ENCODE assay signal across 17 cellular contexts in genomic region chr2:37215255-37215654, GRCh38. TPM values are rescaled to one million over a fixed set of nuclear protein-coding genes. Genes with fewer than 3 reads are reported as not detected.
A peak's percentile ranks its signal among the peaks of the same experiment; 100 is the strongest.
DNase-seq lines count a peak whose midpoint lies in the region; ATAC-seq, FAIRE-seq and TF ChIP-seq lines count a peak whose summit lies in the region.
"Had no signal": no experiment of that assay in that cellular context is flagged by ENCODE, and none has a peak within 500 bp of the region (broad histone marks: within the 10 kb centered on the region; RNA-seq: fewer than 3 reads in every experiment).

No MANE protein-coding gene starts in this region.

- H3K36me3 ChIP-seq in OCI-LY1 (ENCODE audit: insufficient read depth, low read length) (peaks cover 90% of the 10 kb centered on the region), esophagus squamous epithelium (peaks cover 0 to 97% (median 5%) of the 10 kb centered on the region in 3 donors)

- H3K4me1 Mint-ChIP-seq in activated CD8-positive, alpha-beta T cell treated with anti-CD3 and anti-CD28 coated beads for 36 hours (ENCODE audit: low read depth): peaks cover 5% of the 10 kb centered on the region
- H3K4me1 Mint-ChIP-seq in activated CD8-positive, alpha-beta T cell treated with anti-CD3 and anti-CD28 coated beads, Interleukin-2, amount 10 ng/mL, durations not matched to agents 7 days and 5 days (ENCODE audit: low read depth): peaks cover 3% of the 10 kb centered on the region
- no peaks in the 10 kb centered on the region for H3K4me1 Mint-ChIP-seq in stimulated activated effector memory CD8-positive, alpha-beta T cell treated with anti-CD3 and anti-CD28 coated beads, Interleukin-12 subunit alpha, Interleukin-12 subunit beta, amount 100 ng/mL, for 72 hours

- H3K27ac ChIP-seq in OCI-LY1 (ENCODE audit: low read depth, low read length, poor library complexity, severe bottlenecking) (peak overlapping the region; percentile 24), esophagus squamous epithelium (peak overlapping the region in 3 of 4 donors; percentile 21 to 57 (median 23))
- H3K27ac ChIP-seq: tibial artery had no signal

- no peaks in the 10 kb centered on the region for H3K27me3 ChIP-seq in OCI-LY1 (ENCODE audit: insufficient read depth, low read length)
- H3K27me3 ChIP-seq in esophagus squamous epithelium: no peaks in the 10 kb centered on the region
- H3K27me3 ChIP-seq: tibial artery had no signal

- H3K36me3 Mint-ChIP-seq in activated CD8-positive, alpha-beta T cell treated with anti-CD3 and anti-CD28 coated beads for 36 hours (ENCODE audit: low read depth): peaks cover 50% of the 10 kb centered on the region
- peaks cover 61% of the 10 kb centered on the region for H3K36me3 Mint-ChIP-seq in activated CD8-positive, alpha-beta T cell treated with anti-CD3 and anti-CD28 coated beads, Interleukin-2, amount 10 ng/mL, durations not matched to agents 7 days and 5 days (ENCODE audit: low read depth)
- H3K36me3 Mint-ChIP-seq in stimulated activated effector memory CD8-positive, alpha-beta T cell treated with anti-CD3 and anti-CD28 coated beads, Interleukin-12 subunit alpha, Interleukin-12 subunit beta, amount 100 ng/mL, for 72 hours: peaks cover 100% of the 10 kb centered on the region

- DNase-seq in activated CD8-positive, alpha-beta T cell treated with anti-CD3 and anti-CD28 coated beads for 36 hours: no peak
- no peak for DNase-seq in activated CD8-positive, alpha-beta T cell treated with anti-CD3 and anti-CD28 coated beads, Interleukin-2, amount 10 ng/mL, durations not matched to agents 7 days and 5 days
- no peak for DNase-seq in esophagus squamous epithelium (lab: John Stamatoyannopoulos, UW)
- no peak for DNase-seq in stimulated activated effector memory CD8-positive, alpha-beta T cell treated with anti-CD3 and anti-CD28 coated beads, Interleukin-12 subunit alpha, Interleukin-12 subunit beta, amount 100 ng/mL, for 72 hours (ENCODE audit: low spot score in 2 of 2)
- no peak for DNase-seq in D721Med (ENCODE audit: insufficient read length, low spot score)
- DNase-seq in posterior cingulate gyrus: no peak
- DNase-seq: activated CD8-positive, alpha-beta memory T cell treated with anti-CD3 and anti-CD28 coated beads for 24 hours; NCI-H1105; NCI-H446 treated with DMSO at 0.1 percent for 48 hours; RPMI8226; T-helper 9 cell; tibial artery had no signal

- H3K4me1 ChIP-seq in OCI-LY1 (ENCODE audit: insufficient read depth, low read length, severe bottlenecking): peaks cover 18% of the 10 kb centered on the region
- peaks cover 6 to 31% (median 10%) of the 10 kb centered on the region in 3 donors for H3K4me1 ChIP-seq in esophagus squamous epithelium
- H3K4me1 ChIP-seq: tibial artery had no signal

- intact Hi-C loops in activated CD8-positive, alpha-beta T cell treated with anti-CD3 and anti-CD28 coated beads for 36 hours (cut with micrococcal nuclease): no loop called here
- intact Hi-C loops in esophagus squamous epithelium (cut with DNase I): no loop called here
- intact Hi-C loops in posterior cingulate gyrus (cut with DNase I): no loop called here

- H3K79me2 ChIP-seq in OCI-LY1 (ENCODE audit: insufficient read depth, low read length): no peaks in the 10 kb centered on the region; the same call in 1 of the 2 replicates

- H3F3A ChIP-seq in OCI-LY1 (ENCODE audit: insufficient read depth, low read length): 0 out of 2 replicates have a peak, but pooled peaks cover 4% of the 10 kb centered on the region

- no peak overlapping the region for H3K4me3 ChIP-seq in OCI-LY1 (ENCODE audit: low read depth, low read length, poor library complexity, severe bottlenecking)
- no peak overlapping the region for H3K4me3 ChIP-seq in esophagus squamous epithelium
- H3K4me3 ChIP-seq: tibial artery had no signal

- CTCF ChIA-PET in activated CD8-positive, alpha-beta T cell treated with anti-CD3 and anti-CD28 coated beads for 36 hours (lab: Charles Lee): no interaction called here
- CTCF ChIA-PET in activated CD8-positive, alpha-beta T cell treated with anti-CD3 and anti-CD28 coated beads, Interleukin-2, amount 10 ng/mL, durations not matched to agents 7 days and 5 days (lab: Charles Lee): no interaction called here

- peaks cover under 1% of the 10 kb centered on the region; the same call in 1 of the 2 replicates for H3K9me3 ChIP-seq in OCI-LY1 (ENCODE audit: low read length)
- no peaks in the 10 kb centered on the region for H3K9me3 ChIP-seq in esophagus squamous epithelium

- FAIRE-seq in D721Med (lab: Jason Lieb, UNC): no peak
- FAIRE-seq: colon had no signal

- no peaks in the 10 kb centered on the region for H3K9me2 ChIP-seq in OCI-LY1 (ENCODE audit: low read depth, low read length)

- TF ChIP-seq POLR2A in esophagus squamous epithelium (IDR thresholded peaks at IDR 0.05): no peak

- peaks cover 3% of the 10 kb centered on the region for H3K9me3 Mint-ChIP-seq in activated CD8-positive, alpha-beta T cell treated with anti-CD3 and anti-CD28 coated beads for 36 hours
- no peaks in the 10 kb centered on the region for H3K9me3 Mint-ChIP-seq in activated CD8-positive, alpha-beta T cell treated with anti-CD3 and anti-CD28 coated beads, Interleukin-2, amount 10 ng/mL, durations not matched to agents 7 days and 5 days (ENCODE audit: insufficient read depth)
- H3K9me3 Mint-ChIP-seq in stimulated activated effector memory CD8-positive, alpha-beta T cell treated with anti-CD3 and anti-CD28 coated beads, Interleukin-12 subunit alpha, Interleukin-12 subunit beta, amount 100 ng/mL, for 72 hours: no peaks in the 10 kb centered on the region

- TF ChIP-seq CTCF in activated CD8-positive, alpha-beta T cell treated with anti-CD3 and anti-CD28 coated beads for 36 hours (IDR thresholded peaks at IDR 0.05): no peak
- TF ChIP-seq CTCF in OCI-LY1 (IDR thresholded peaks at IDR 0.05; ENCODE audit: low read length) (no peak), esophagus squamous epithelium (IDR thresholded peaks at IDR 0.05) (no peak), D721Med (IDR thresholded peaks at IDR 0.05; ENCODE audit: insufficient read depth, missing control alignments) (no peak)

- no peak overlapping the region for H3K4me2 ChIP-seq in OCI-LY1 (ENCODE audit: low read length)

- H3K9ac ChIP-seq in OCI-LY1 (ENCODE audit: low read length): no peak overlapping the region

- POLR2A ChIA-PET in activated CD8-positive, alpha-beta T cell treated with anti-CD3 and anti-CD28 coated beads for 36 hours (lab: Charles Lee): interaction anchor here (0.9 kb wide), 1 partner anchor 153 kb away, joined by 4 read pairs; no protein-coding TSS in a partner anchor
- POLR2A ChIA-PET in activated CD8-positive, alpha-beta T cell treated with anti-CD3 and anti-CD28 coated beads, Interleukin-2, amount 10 ng/mL, durations not matched to agents 7 days and 5 days (lab: Charles Lee): no interaction called here

- ATAC-seq in activated CD8-positive, alpha-beta T cell treated with anti-CD3 and anti-CD28 coated beads for 36 hours: no peak
- ATAC-seq in activated CD8-positive, alpha-beta T cell treated with anti-CD3 and anti-CD28 coated beads, Interleukin-2, amount 10 ng/mL, durations not matched to agents 7 days and 5 days: no peak
- ATAC-seq in stimulated activated effector memory CD8-positive, alpha-beta T cell treated with anti-CD3 and anti-CD28 coated beads, Interleukin-12 subunit alpha, Interleukin-12 subunit beta, amount 100 ng/mL, for 72 hours: no peak
- no peak for ATAC-seq in GM18517 (IDR thresholded peaks at IDR 0.05; ENCODE audit: unreplicated experiment)

- WGBS in esophagus squamous epithelium, 2 donors: 75 to 77% methylated on average over 1 of the region's 1 CpG

- no peaks in the 10 kb centered on the region for H3K27me3 Mint-ChIP-seq in activated CD8-positive, alpha-beta T cell treated with anti-CD3 and anti-CD28 coated beads for 36 hours
- no peaks in the 10 kb centered on the region for H3K27me3 Mint-ChIP-seq in activated CD8-positive, alpha-beta T cell treated with anti-CD3 and anti-CD28 coated beads, Interleukin-2, amount 10 ng/mL, durations not matched to agents 7 days and 5 days (ENCODE audit: low read depth)

- H3K27ac Mint-ChIP-seq in activated CD8-positive, alpha-beta T cell treated with anti-CD3 and anti-CD28 coated beads for 36 hours: peak overlapping the region; percentile 58
- no peak overlapping the region for H3K27ac Mint-ChIP-seq in activated CD8-positive, alpha-beta T cell treated with anti-CD3 and anti-CD28 coated beads, Interleukin-2, amount 10 ng/mL, durations not matched to agents 7 days and 5 days
- H3K27ac Mint-ChIP-seq in stimulated activated effector memory CD8-positive, alpha-beta T cell treated with anti-CD3 and anti-CD28 coated beads, Interleukin-12 subunit alpha, Interleukin-12 subunit beta, amount 100 ng/mL, for 72 hours: peak overlapping the region; percentile 54

- H3K4me3 Mint-ChIP-seq in activated CD8-positive, alpha-beta T cell treated with anti-CD3 and anti-CD28 coated beads for 36 hours: no peak overlapping the region
- H3K4me3 Mint-ChIP-seq in activated CD8-positive, alpha-beta T cell treated with anti-CD3 and anti-CD28 coated beads, Interleukin-2, amount 10 ng/mL, durations not matched to agents 7 days and 5 days: no peak overlapping the region
- no peak overlapping the region for H3K4me3 Mint-ChIP-seq in stimulated activated effector memory CD8-positive, alpha-beta T cell treated with anti-CD3 and anti-CD28 coated beads, Interleukin-12 subunit alpha, Interleukin-12 subunit beta, amount 100 ng/mL, for 72 hours

- H2AFZ ChIP-seq in OCI-LY1 (ENCODE audit: low read length): no peak overlapping the region

- H4K20me1 ChIP-seq in OCI-LY1 (ENCODE audit: insufficient read depth, low read length): no peaks in the 10 kb centered on the region

RNA-seq across cellular contexts. Expression of gene CEBPZ, which starts 16.1 kb away (rescaled TPM):
- 10 to 100 TPM; 69.2 to 78.6 TPM for total RNA-seq in activated CD8-positive, alpha-beta T cell treated with anti-CD3 and anti-CD28 coated beads for 36 hours
- total RNA-seq in activated CD8-positive, alpha-beta T cell treated with anti-CD3 and anti-CD28 coated beads, Interleukin-2, amount 10 ng/mL, durations not matched to agents 7 days and 5 days: 10 to 100 TPM; 46.7 to 54.4 TPM
- 10 to 100 TPM; 13.9 to 47.5 (median 33.7) TPM for total RNA-seq in esophagus squamous epithelium

RNA-seq across cellular contexts. Expression of gene NDUFAF7, which starts 16.2 kb away (rescaled TPM):
- total RNA-seq in activated CD8-positive, alpha-beta T cell treated with anti-CD3 and anti-CD28 coated beads for 36 hours: 10 to 100 TPM; 18.4 to 22.5 TPM
- 10 to 100 TPM; 19.7 to 20.0 TPM for total RNA-seq in activated CD8-positive, alpha-beta T cell treated with anti-CD3 and anti-CD28 coated beads, Interleukin-2, amount 10 ng/mL, durations not matched to agents 7 days and 5 days
- total RNA-seq in esophagus squamous epithelium: 10 to 100 TPM in 1 of 4 donors, 1 to 10 TPM in 3; 8.3 to 12.6 (median 8.9) TPM

RNA-seq across cellular contexts. Expression of gene CEBPZOS, which starts 19.0 kb away (rescaled TPM):
- 10 to 100 TPM; 43.7 to 48.4 TPM for total RNA-seq in activated CD8-positive, alpha-beta T cell treated with anti-CD3 and anti-CD28 coated beads for 36 hours
- 10 to 100 TPM; 35.1 to 36.0 TPM for total RNA-seq in activated CD8-positive, alpha-beta T cell treated with anti-CD3 and anti-CD28 coated beads, Interleukin-2, amount 10 ng/mL, durations not matched to agents 7 days and 5 days
- 10 to 100 TPM; 17.9 to 22.3 (median 20.3) TPM for total RNA-seq in esophagus squamous epithelium

RNA-seq across cellular contexts. Expression of gene SULT6B1, which starts 26.8 kb away (rescaled TPM):
- not detected for total RNA-seq in activated CD8-positive, alpha-beta T cell treated with anti-CD3 and anti-CD28 coated beads for 36 hours
- not detected for total RNA-seq in activated CD8-positive, alpha-beta T cell treated with anti-CD3 and anti-CD28 coated beads, Interleukin-2, amount 10 ng/mL, durations not matched to agents 7 days and 5 days
- not detected for total RNA-seq in esophagus squamous epithelium
- total RNA-seq: HT-29, lung microvascular endothelial cell had no signal

RNA-seq across cellular contexts. Expression of gene EIF2AK2, which starts 58.5 kb away (rescaled TPM):
- 10 to 100 TPM; 43.1 to 49.3 TPM for total RNA-seq in activated CD8-positive, alpha-beta T cell treated with anti-CD3 and anti-CD28 coated beads for 36 hours
- 100 to 1,000 TPM; 113 to 117 TPM for total RNA-seq in activated CD8-positive, alpha-beta T cell treated with anti-CD3 and anti-CD28 coated beads, Interleukin-2, amount 10 ng/mL, durations not matched to agents 7 days and 5 days
- total RNA-seq in esophagus squamous epithelium: 10 to 100 TPM in 3 of 4 donors, 1 to 10 TPM in 1; 8.1 to 21.4 (median 16.7) TPM
